ENCODE assay signal across 30 cellular contexts in genomic region chr2:65796259-65796658, GRCh38.
"Had no signal": no experiment of that assay in that cellular context is flagged by ENCODE, and none has a peak within 500 bp of the region (broad histone marks: within the 10 kb centered on the region; RNA-seq: fewer than 3 reads in every experiment).

No MANE protein-coding gene starts in this region.

- H3K4me3 Mint-ChIP-seq: activated B cell treated with CpG ODN at 0.5 μM for 24 hours; activated CD4-positive, alpha-beta T cell treated with anti-CD3 and anti-CD28 coated beads, Interleukin-2, amount 10 ng/mL, durations not matched to agents 24 days and 14 days; activated naive CD8-positive, alpha-beta T cell treated with anti-CD3 and anti-CD28 coated beads, Interleukin-2, amount 50 U/mL, for 24 hours; activated T-cell treated with anti-CD3 and anti-CD28 coated beads, Interleukin-2, amount 50 U/mL, for 4 hours; brain; central memory CD8-positive, alpha-beta T cell; T-helper 17 cell had no signal

- H3K4me1 ChIP-seq: ascending aorta had no signal

- H3K27me3 ChIP-seq: ascending aorta had no signal

- H3K36me3 Mint-ChIP-seq: activated naive CD4-positive, alpha-beta T cell treated with anti-CD3 and anti-CD28 coated beads, Interleukin-2, amount 50 U/mL, for 72 hours; brain had no signal

- DNase-seq: activated B cell treated with CpG ODN at 0.5 μM for 24 hours; activated CD4-positive, alpha-beta T cell treated with anti-CD3 and anti-CD28 coated beads for 1 hour; activated CD4-positive, alpha-beta T cell treated with anti-CD3 and anti-CD28 coated beads, Interleukin-2, amount 10 ng/mL, durations not matched to agents 24 days and 14 days; activated CD4-positive, alpha-beta T cell treated with anti-CD3 and anti-CD28 coated beads, Interleukin-2, amount 50 U/mL, for 48 hours; activated CD8-positive, alpha-beta memory T cell treated with anti-CD3 and anti-CD28 coated beads for 24 hours; activated effector memory CD4-positive, alpha-beta T cell treated with anti-CD3 and anti-CD28 coated beads, Interleukin-2, amount 50 U/mL, for 16 hours; activated naive CD4-positive, alpha-beta T cell treated with Interleukin-2 at 50 U/mL for 16 hours; activated naive CD8-positive, alpha-beta T cell treated with anti-CD3 and anti-CD28 coated beads, Interleukin-2, amount 50 U/mL, for 24 hours; activated T-cell treated with anti-CD3 and anti-CD28 coated beads, Interleukin-2, amount 50 U/mL, for 4 hours; amniotic stem cell; Karpas-422; MM.1S; NCI-H1105; NCI-H1436; NCI-H187 treated with DMSO at 0.1 percent for 48 hours; NCI-H2081 treated with DMSO at 0.1 percent for 48 hours; NCI-H2171; NCI-H226; NCI-H526; NCI-H774; OCI-M1; SHP77 treated with DMSO at 0.1 percent for 48 hours; T-helper 17 cell; T-helper 9 cell had no signal

- H3K4me1 Mint-ChIP-seq: activated B cell treated with CpG ODN at 0.5 μM for 24 hours; activated CD4-positive, alpha-beta T cell treated with anti-CD3 and anti-CD28 coated beads, Interleukin-2, amount 10 ng/mL, durations not matched to agents 24 days and 14 days; activated naive CD8-positive, alpha-beta T cell treated with anti-CD3 and anti-CD28 coated beads, Interleukin-2, amount 50 U/mL, for 24 hours; central memory CD8-positive, alpha-beta T cell; T-helper 17 cell had no signal

- H3K9me3 ChIP-seq: ascending aorta had no signal

- ATAC-seq: activated naive CD4-positive, alpha-beta T cell treated with anti-CD3 and anti-CD28 coated beads, Interleukin-2, amount 50 U/mL, for 72 hours; activated naive CD8-positive, alpha-beta T cell treated with anti-CD3 and anti-CD28 coated beads, Interleukin-2, amount 50 U/mL, for 24 hours; activated T-cell treated with anti-CD3 and anti-CD28 coated beads, Interleukin-2, amount 50 U/mL, for 4 hours; K562; T-helper 17 cell had no signal

- H3K36me3 ChIP-seq: ascending aorta had no signal

- H3K27ac Mint-ChIP-seq: activated B cell treated with CpG ODN at 0.5 μM for 24 hours; activated CD4-positive, alpha-beta T cell treated with anti-CD3 and anti-CD28 coated beads, Interleukin-2, amount 10 ng/mL, durations not matched to agents 24 days and 14 days; activated naive CD4-positive, alpha-beta T cell treated with anti-CD3 and anti-CD28 coated beads, Interleukin-2, amount 50 U/mL, for 72 hours; activated naive CD8-positive, alpha-beta T cell treated with anti-CD3 and anti-CD28 coated beads, Interleukin-2, amount 50 U/mL, for 24 hours; T-helper 17 cell had no signal

- H3K27ac ChIP-seq: ascending aorta had no signal

- H3K4me3 ChIP-seq: ascending aorta, K562 had no signal

- H3K27me3 Mint-ChIP-seq: activated CD4-positive, alpha-beta T cell treated with anti-CD3 and anti-CD28 coated beads, Interleukin-2, amount 10 ng/mL, durations not matched to agents 24 days and 14 days; activated naive CD8-positive, alpha-beta T cell treated with anti-CD3 and anti-CD28 coated beads, Interleukin-2, amount 50 U/mL, for 24 hours; central memory CD8-positive, alpha-beta T cell; T-helper 17 cell had no signal

- H3K9me3 Mint-ChIP-seq: activated B cell treated with CpG ODN at 0.5 μM for 24 hours; activated CD4-positive, alpha-beta T cell treated with anti-CD3 and anti-CD28 coated beads, Interleukin-2, amount 10 ng/mL, durations not matched to agents 24 days and 14 days; activated naive CD4-positive, alpha-beta T cell treated with anti-CD3 and anti-CD28 coated beads, Interleukin-2, amount 50 U/mL, for 72 hours; activated naive CD8-positive, alpha-beta T cell treated with anti-CD3 and anti-CD28 coated beads, Interleukin-2, amount 50 U/mL, for 24 hours; central memory CD8-positive, alpha-beta T cell had no signal

- FAIRE-seq: K562, RCC 7860 had no signal
